ENCODE assay signal across 20 cellular contexts in the genomic region with DNA sequence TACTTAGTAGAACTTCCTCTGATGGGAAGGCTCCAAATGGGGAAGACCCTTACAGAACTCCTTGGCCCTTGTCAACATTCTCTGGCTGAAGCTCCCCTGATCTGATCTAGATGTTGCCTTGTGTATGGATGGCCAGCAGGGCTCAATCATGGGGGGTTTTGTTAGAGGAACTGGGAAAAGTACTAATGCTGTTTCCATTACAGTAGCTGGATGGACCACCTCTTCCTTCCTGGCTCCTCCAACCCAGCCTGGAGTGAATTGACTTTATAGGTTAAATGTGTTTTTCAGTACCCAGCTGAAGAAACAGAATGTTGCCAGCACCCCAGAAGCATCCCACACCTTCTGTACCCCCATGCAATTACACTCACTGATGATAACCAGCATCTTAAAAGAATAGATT. TPM values are rescaled to one million over a fixed set of nuclear protein-coding genes. Genes with fewer than 3 reads are reported as not detected.
DNase-seq lines count a peak whose midpoint lies in the region; ATAC-seq, FAIRE-seq and TF ChIP-seq lines count a peak whose summit lies in the region.
"Had no signal": no experiment of that assay in that cellular context is flagged by ENCODE, and none has a peak within 500 bp of the region (broad histone marks: within the 10 kb centered on the region; RNA-seq: fewer than 3 reads in every experiment).

No MANE protein-coding gene starts in this region.

- no peaks in the 10 kb centered on the region for H3K9me3 ChIP-seq in CD4-positive, alpha-beta T cell (ENCODE audit: control insufficient read depth, low read length)
- H3K9me3 ChIP-seq: A549 had no signal

- H3K27me3 ChIP-seq in CD4-positive, alpha-beta T cell (ENCODE audit: control insufficient read depth, insufficient read depth, low read length): no peaks in the 10 kb centered on the region

- no peak for ATAC-seq in CD4-positive, alpha-beta T cell (ENCODE audit: poor library complexity)
- ATAC-seq in T-cell (replicated peaks in 1 of 4) (no peak), GM21526 (IDR thresholded peaks at IDR 0.05; ENCODE audit: low FRiP score, unreplicated experiment) (no peak)
- ATAC-seq in naive thymus-derived CD8-positive, alpha-beta T cell: no peak
- ATAC-seq: A549 had no signal

- DNase-seq in activated naive CD8-positive, alpha-beta T cell treated with anti-CD3 and anti-CD28 coated beads for 36 hours: no peak
- DNase-seq in CD4-positive, alpha-beta T cell: no peak
- DNase-seq in T-cell: no peak
- DNase-seq in naive thymus-derived CD8-positive, alpha-beta T cell: no peak
- no peak for DNase-seq in HTR-8/SVneo (ENCODE audit: insufficient read length, low spot score)
- no peak for DNase-seq in retina
- DNase-seq: DMS79 treated with DMSO at 0.1 percent for 48 hours, NCI-H1417, NCI-H187, NCI-H2107, NCI-H226, NCI-H524, NCI-H82, RPMI8226 had no signal

- CTCF ChIA-PET in CD4-positive, alpha-beta T cell (lab: Charles Lee): no interaction called here
- CTCF ChIA-PET in T-cell (lab: Charles Lee): interaction anchor here (0.6 to 0.7 kb wide), 3 partner anchors 16 to 137 kb away, joined by 3 read pairs; no protein-coding TSS in a partner anchor

- peak overlapping the region; percentile 52 for H3K27ac Mint-ChIP-seq in activated naive CD8-positive, alpha-beta T cell
- H3K27ac Mint-ChIP-seq in activated naive CD8-positive, alpha-beta T cell treated with anti-CD3 and anti-CD28 coated beads for 36 hours: no peak overlapping the region
- H3K27ac Mint-ChIP-seq in CD4-positive, alpha-beta T cell: peak overlapping the region; percentile 57
- peak overlapping the region; percentile 73 to 90 for H3K27ac Mint-ChIP-seq in T-cell
- H3K27ac Mint-ChIP-seq in naive thymus-derived CD8-positive, alpha-beta T cell: peak overlapping the region in 9 of 10 donors; percentile 9 to 88 (median 71)

- intact Hi-C loops in CD4-positive, alpha-beta T cell (cut with DNase I, micrococcal nuclease): no loop called here

- no peak overlapping the region for H3K27ac ChIP-seq in CD4-positive, alpha-beta T cell (ENCODE audit: low read depth, low read length)
- H3K27ac ChIP-seq: A549, KMS-11 had no signal

- no peak for FAIRE-seq in HTR-8/SVneo (lab: Jason Lieb, UNC)
- FAIRE-seq: A549, D721Med had no signal

- POLR2A ChIA-PET in CD4-positive, alpha-beta T cell (lab: Charles Lee): interaction anchor here (1.3 kb wide), 1 partner anchor 114 kb away, joined by 3 read pairs; no protein-coding TSS in a partner anchor
- POLR2A ChIA-PET in T-cell (lab: Charles Lee): interaction anchor here in 1 of 2 donors (0.8 kb wide), 1 partner anchor 12 kb away, joined by 3 read pairs; no protein-coding TSS in a partner anchor
- POLR2A ChIA-PET in naive thymus-derived CD8-positive, alpha-beta T cell (lab: Charles Lee): no interaction called here

- peaks cover 29% of the 10 kb centered on the region for H3K36me3 Mint-ChIP-seq in activated naive CD8-positive, alpha-beta T cell
- H3K36me3 Mint-ChIP-seq in activated naive CD8-positive, alpha-beta T cell treated with anti-CD3 and anti-CD28 coated beads for 36 hours: peaks cover 60% of the 10 kb centered on the region
- H3K36me3 Mint-ChIP-seq in CD4-positive, alpha-beta T cell (ENCODE audit: low read depth): peaks cover 86% of the 10 kb centered on the region
- peaks cover 70% of the 10 kb centered on the region for H3K36me3 Mint-ChIP-seq in T-cell
- peaks cover 6 to 65% (median 26%) of the 10 kb centered on the region in 3 donors for H3K36me3 Mint-ChIP-seq in naive thymus-derived CD8-positive, alpha-beta T cell

- H3K9me3 Mint-ChIP-seq in activated naive CD8-positive, alpha-beta T cell (ENCODE audit: low read depth): no peaks in the 10 kb centered on the region
- H3K9me3 Mint-ChIP-seq in activated naive CD8-positive, alpha-beta T cell treated with anti-CD3 and anti-CD28 coated beads for 36 hours: peaks cover 7% of the 10 kb centered on the region
- no peaks in the 10 kb centered on the region for H3K9me3 Mint-ChIP-seq in CD4-positive, alpha-beta T cell
- peaks cover 0 to 4% (median 0%) of the 10 kb centered on the region in 3 donors for H3K9me3 Mint-ChIP-seq in T-cell
- H3K9me3 Mint-ChIP-seq in naive thymus-derived CD8-positive, alpha-beta T cell: peaks cover 0 to 9% (median 2%) of the 10 kb centered on the region in 9 donors

- H3K27me3 Mint-ChIP-seq in activated naive CD8-positive, alpha-beta T cell: no peaks in the 10 kb centered on the region
- H3K27me3 Mint-ChIP-seq in activated naive CD8-positive, alpha-beta T cell treated with anti-CD3 and anti-CD28 coated beads for 36 hours: no peaks in the 10 kb centered on the region
- no peaks in the 10 kb centered on the region for H3K27me3 Mint-ChIP-seq in CD4-positive, alpha-beta T cell
- H3K27me3 Mint-ChIP-seq in T-cell: no peaks in the 10 kb centered on the region
- no peaks in the 10 kb centered on the region for H3K27me3 Mint-ChIP-seq in naive thymus-derived CD8-positive, alpha-beta T cell

- H3K4me1 Mint-ChIP-seq in activated naive CD8-positive, alpha-beta T cell (ENCODE audit: low read depth): peaks cover 37% of the 10 kb centered on the region
- H3K4me1 Mint-ChIP-seq in activated naive CD8-positive, alpha-beta T cell treated with anti-CD3 and anti-CD28 coated beads for 36 hours: peaks cover 11% of the 10 kb centered on the region
- H3K4me1 Mint-ChIP-seq in CD4-positive, alpha-beta T cell (ENCODE audit: low read depth): peaks cover 43% of the 10 kb centered on the region
- peaks cover 35 to 46% (median 44%) of the 10 kb centered on the region in 3 donors for H3K4me1 Mint-ChIP-seq in T-cell
- peaks cover 18 to 44% (median 33%) of the 10 kb centered on the region in 4 donors for H3K4me1 Mint-ChIP-seq in naive thymus-derived CD8-positive, alpha-beta T cell

- TF ChIP-seq CTCF in CD4-positive, alpha-beta T cell (IDR thresholded peaks at IDR 0.05): no peak

- H3K4me3 Mint-ChIP-seq in activated naive CD8-positive, alpha-beta T cell: no peak overlapping the region
- no peak overlapping the region for H3K4me3 Mint-ChIP-seq in activated naive CD8-positive, alpha-beta T cell treated with anti-CD3 and anti-CD28 coated beads for 36 hours
- H3K4me3 Mint-ChIP-seq in CD4-positive, alpha-beta T cell: no peak overlapping the region
- H3K4me3 Mint-ChIP-seq in T-cell: no peak overlapping the region
- H3K4me3 Mint-ChIP-seq in naive thymus-derived CD8-positive, alpha-beta T cell: no peak overlapping the region

RNA-seq across cellular contexts. Expression of gene CLEC3B, which starts 22.7 kb away (rescaled TPM):
- total RNA-seq in activated naive CD8-positive, alpha-beta T cell treated with anti-CD3 and anti-CD28 coated beads for 36 hours: not detected
- total RNA-seq in CD4-positive, alpha-beta T cell: under 1 TPM; 0.34 to 0.36 TPM
- 1 to 10 TPM in 2 of 5 donors, under 1 TPM in 3; 0.55 to 1.6 (median 0.66) TPM for total RNA-seq in T-cell
- 1 to 10 TPM; 1.2 to 1.4 TPM for total RNA-seq in naive thymus-derived CD8-positive, alpha-beta T cell
- not detected for polyA plus RNA-seq in naive thymus-derived CD8-positive, alpha-beta T cell
- total RNA-seq: HT-29 had no signal
- polyA plus RNA-seq: A549 had no signal

RNA-seq across cellular contexts. Expression of gene EXOSC7, which starts 27.4 kb away (rescaled TPM):
- 10 to 100 TPM; 91.6 to 92.0 TPM for total RNA-seq in activated naive CD8-positive, alpha-beta T cell treated with anti-CD3 and anti-CD28 coated beads for 36 hours
- 10 to 100 TPM; 28.1 to 28.4 TPM for total RNA-seq in CD4-positive, alpha-beta T cell
- 10 to 100 TPM; 27.7 to 44.3 (median 42.0) TPM for total RNA-seq in T-cell
- 10 to 100 TPM; 46.7 to 55.4 TPM for total RNA-seq in naive thymus-derived CD8-positive, alpha-beta T cell
- polyA plus RNA-seq in naive thymus-derived CD8-positive, alpha-beta T cell: 10 to 100 TPM; 46.0 to 55.5 (median 49.1) TPM

RNA-seq across cellular contexts. Expression of gene ZDHHC3, which starts 27.4 kb away (rescaled TPM):
- 10 to 100 TPM; 39.1 to 39.5 TPM for total RNA-seq in activated naive CD8-positive, alpha-beta T cell treated with anti-CD3 and anti-CD28 coated beads for 36 hours
- total RNA-seq in CD4-positive, alpha-beta T cell: 10 to 100 TPM; 34.4 to 34.6 TPM
- 10 to 100 TPM; 38.8 to 53.9 (median 44.5) TPM for total RNA-seq in T-cell
- 10 to 100 TPM; 46.6 to 48.4 TPM for total RNA-seq in naive thymus-derived CD8-positive, alpha-beta T cell
- 10 to 100 TPM; 28.0 to 35.7 (median 33.0) TPM for polyA plus RNA-seq in naive thymus-derived CD8-positive, alpha-beta T cell
